Comparison of ENCODE assay signal across 19 cellular contexts in genomic region chr21:16912075-16912474, GRCh38.
DNase-seq lines count a peak whose midpoint lies in the region; ATAC-seq, FAIRE-seq and TF ChIP-seq lines count a peak whose summit lies in the region.
"Had no signal": no experiment of that assay in that cellular context is flagged by ENCODE, and none has a peak within 500 bp of the region (broad histone marks: within the 10 kb centered on the region; RNA-seq: fewer than 3 reads in every experiment).

No MANE protein-coding gene starts in this region.

- no peak overlapping the region for H3K4me3 ChIP-seq in HUES64 (ENCODE audit: low read length)
- H3K4me3 ChIP-seq in choroid plexus epithelial cell (ENCODE audit: low read depth, low read length) = no peak overlapping the region
- no peak overlapping the region for H3K4me3 ChIP-seq in left lung
- no peak overlapping the region for H3K4me3 ChIP-seq in CD4-positive, alpha-beta memory T cell (ENCODE audit: low read length in 2 of 2)
- H3K4me3 ChIP-seq: A549, heart right ventricle, skin epidermis, upper lobe of right lung had no signal

- no peak for FAIRE-seq in GM12892 (lab: Jason Lieb, UNC)
- FAIRE-seq: A549, G401.6, kidney had no signal

- no peak overlapping the region for H3K14ac ChIP-seq in H9 (ENCODE audit: insufficient read depth, low read length)

- H3K56ac ChIP-seq in H9 (ENCODE audit: insufficient read length, low read depth, low read length) = no peak overlapping the region

- no peak overlapping the region for H4K5ac ChIP-seq in H9 (ENCODE audit: insufficient read length, low read depth, low read length)

- H2BK20ac ChIP-seq in H9 (ENCODE audit: low read depth, low read length, poor library complexity, severe bottlenecking) = no peak overlapping the region

- H3K27ac ChIP-seq in HUES64 (ENCODE audit: low read depth, low read length) (peak overlapping the region; percentile 8; the same call in 1 of the 2 replicates), left lung (no peak overlapping the region), H9 (ENCODE audit: insufficient read length, low read depth, low read length) (no peak overlapping the region)
- no peak overlapping the region for H3K27ac ChIP-seq in CD4-positive, alpha-beta memory T cell (ENCODE audit: low read depth, low read length)
- H3K27ac ChIP-seq: A549, heart right ventricle, skin epidermis, upper lobe of right lung had no signal

- H3K36me3 Mint-ChIP-seq in H9 (ENCODE audit: insufficient read depth in 1 of 3, low read depth in 3 of 3) = peaks cover 0 to 21% (median 15%) of the 10 kb centered on the region in 3 experiments
- no peaks in the 10 kb centered on the region for H3K36me3 Mint-ChIP-seq in CD4-positive, alpha-beta memory T cell
- no peaks in the 10 kb centered on the region for H3K36me3 Mint-ChIP-seq in activated T-helper 17 cell treated with anti-CD3 and anti-CD28 coated beads, Interleukin-2, amount 50 U/mL, for 72 hours (ENCODE audit: low read depth)

- no peak overlapping the region for H2BK12ac ChIP-seq in H9 (ENCODE audit: insufficient read length, low read depth, low read length)

- H2AK5ac ChIP-seq in H9 (ENCODE audit: insufficient read length, low read length) = no peak overlapping the region

- H3K27me3 ChIP-seq in HUES64 (ENCODE audit: insufficient read depth, low read length) (no peaks in the 10 kb centered on the region), left lung (no peaks in the 10 kb centered on the region), H9 (ENCODE audit: insufficient read depth, low read length) (no peaks in the 10 kb centered on the region)
- H3K27me3 ChIP-seq in CD4-positive, alpha-beta memory T cell (ENCODE audit: insufficient read depth, low read length) = no peaks in the 10 kb centered on the region
- H3K27me3 ChIP-seq: heart right ventricle, upper lobe of right lung had no signal

- TF ChIP-seq POLR2A in GM12892 (IDR thresholded peaks at IDR 0.05; ENCODE audit: low read depth, low read length) = no peak

- H2AFZ ChIP-seq in H9 (ENCODE audit: low read length) = no peak overlapping the region

- no peaks in the 10 kb centered on the region for H4K20me1 ChIP-seq in H9 (ENCODE audit: control insufficient read depth, insufficient read depth, insufficient read length)

- no peak overlapping the region for H3T11ph ChIP-seq in H9 (ENCODE audit: low read length)

- H3K9me3 Mint-ChIP-seq in H9 = peaks cover 0 to 9% of the 10 kb centered on the region in 2 experiments; a peak in 4 of 5 replicates
- peaks cover 0 to 18% (median 5%) of the 10 kb centered on the region in 8 donors for H3K9me3 Mint-ChIP-seq in CD4-positive, alpha-beta memory T cell
- peaks cover 4% of the 10 kb centered on the region for H3K9me3 Mint-ChIP-seq in activated T-helper 17 cell treated with anti-CD3 and anti-CD28 coated beads, Interleukin-2, amount 50 U/mL, for 72 hours

- no peak overlapping the region for H3K27ac Mint-ChIP-seq in H9
- H3K27ac Mint-ChIP-seq in CD4-positive, alpha-beta memory T cell = no peak overlapping the region
- no peak overlapping the region for H3K27ac Mint-ChIP-seq in activated T-helper 17 cell treated with anti-CD3 and anti-CD28 coated beads, Interleukin-2, amount 50 U/mL, for 72 hours
- H3K27ac Mint-ChIP-seq: activated naive CD4-positive, alpha-beta T cell treated with anti-CD3 and anti-CD28 coated beads, Interleukin-2, amount 50 U/mL, for 72 hours had no signal

- CTCF ChIA-PET in CD4-positive, alpha-beta memory T cell (lab: Charles Lee; ENCODE audit: partially characterized antibody) = no interaction called here

- no peak overlapping the region for H3K18ac ChIP-seq in H9 (ENCODE audit: insufficient read length, low read depth, low read length)

- POLR2A ChIA-PET in CD4-positive, alpha-beta memory T cell (lab: Charles Lee; ENCODE audit: partially characterized antibody) = no interaction called here

- intact Hi-C loops in left lung (cut with DNase I) = no loop called here
- intact Hi-C loops in CD4-positive, alpha-beta memory T cell (cut with micrococcal nuclease) = no loop called here

- peak; percentile 18 for ATAC-seq in left lung
- no peak for ATAC-seq in activated T-helper 17 cell treated with anti-CD3 and anti-CD28 coated beads, Interleukin-2, amount 50 U/mL, for 72 hours (replicated peaks)
- ATAC-seq: A549; activated naive CD4-positive, alpha-beta T cell treated with anti-CD3 and anti-CD28 coated beads, Interleukin-2, amount 50 U/mL, for 72 hours; heart right ventricle; upper lobe of right lung had no signal

- DNase-seq in AG08395 (ENCODE audit: low spot score) (peak; percentile 50), choroid plexus epithelial cell (ENCODE audit: low read depth) (peak; percentile 20), left lung (no peak), GM12892 (ENCODE audit: insufficient read length) (no peak), H9 (no peak)
- DNase-seq in CD4-positive, alpha-beta memory T cell = no peak
- DNase-seq: activated CD4-positive, alpha-beta T cell treated with anti-CD3 and anti-CD28 coated beads, Interleukin-2, amount 50 U/mL, for 1 hour; heart right ventricle; kidney; NCI-H1417 treated with DMSO at 0.1 percent for 48 hours; nucleus accumbens; SIG-M5; upper lobe of right lung had no signal

- WGBS in HUES64 = 15% methylated on average over 1 of the region's 2 CpGs
- WGBS in H9 (ENCODE audit: extremely low coverage, insufficient read length, low lambda C conversion rate) = no CpG with 5 or more reads among the region's 2 CpGs

- peaks cover 5 to 9% of the 10 kb centered on the region in 2 experiments; a peak in 3 of 4 replicates for H3K4me1 Mint-ChIP-seq in H9
- H3K4me1 Mint-ChIP-seq in CD4-positive, alpha-beta memory T cell = peaks cover 0 to 3% (median 0%) of the 10 kb centered on the region in 4 donors
- H3K4me1 Mint-ChIP-seq in activated T-helper 17 cell treated with anti-CD3 and anti-CD28 coated beads, Interleukin-2, amount 50 U/mL, for 72 hours = no peaks in the 10 kb centered on the region

- H4K8ac ChIP-seq in H9 (replicated peaks; ENCODE audit: insufficient read length, low read depth, low read length) = no peak overlapping the region

- H3K9me3 ChIP-seq in HUES64 (ENCODE audit: insufficient read depth, low read depth, low read length) (no peaks in the 10 kb centered on the region), left lung (no peaks in the 10 kb centered on the region), H9 (ENCODE audit: control insufficient read depth, low read depth, low read length) (no peaks in the 10 kb centered on the region)
- no peaks in the 10 kb centered on the region for H3K9me3 ChIP-seq in CD4-positive, alpha-beta memory T cell (ENCODE audit: control insufficient read depth in 1 of 2, low read length in 2 of 2)
- H3K9me3 ChIP-seq: A549, upper lobe of right lung had no signal

- H3K4me1 ChIP-seq in HUES64 (ENCODE audit: insufficient read depth, low read length) (peaks cover 9% of the 10 kb centered on the region; the same call in 1 of the 2 replicates), left lung (no peaks in the 10 kb centered on the region), H9 (ENCODE audit: insufficient read depth, low read length) (no peaks in the 10 kb centered on the region)
- H3K4me1 ChIP-seq in CD4-positive, alpha-beta memory T cell (ENCODE audit: insufficient read depth, low read length) = no peaks in the 10 kb centered on the region
- H3K4me1 ChIP-seq: A549, upper lobe of right lung had no signal

- no peak overlapping the region for H2BK120ac ChIP-seq in H9 (ENCODE audit: low read depth, low read length, poor library complexity, severe bottlenecking)

- TF ChIP-seq CTCF in choroid plexus epithelial cell (conservative IDR thresholded peaks at IDR 0.05; ENCODE audit: low read depth, low read length) (no peak), left lung (IDR thresholded peaks at IDR 0.05) (no peak), H9 (conservative IDR thresholded peaks at IDR 0.05) (no peak)

- H3K9ac ChIP-seq in HUES64 (ENCODE audit: low read depth, low read length) (no peak overlapping the region), H9 (ENCODE audit: extremely low read depth, insufficient read length, low read length) (no peak overlapping the region)

- H3K36me3 ChIP-seq in HUES64 (ENCODE audit: insufficient read depth, low read length) (no peaks in the 10 kb centered on the region), left lung (no peaks in the 10 kb centered on the region)
- no peaks in the 10 kb centered on the region for H3K36me3 ChIP-seq in CD4-positive, alpha-beta memory T cell (ENCODE audit: insufficient read depth, low read length)
- H3K36me3 ChIP-seq: heart right ventricle, upper lobe of right lung had no signal

- no peak overlapping the region for H2BK15ac ChIP-seq in H9 (ENCODE audit: low read depth, low read length)

- H2BK5ac ChIP-seq in H9 (ENCODE audit: insufficient read length, low read length) = no peak overlapping the region

- no peaks in the 10 kb centered on the region for H3K23me2 ChIP-seq in H9 (ENCODE audit: insufficient read length, low read depth, low read length, poor library complexity, severe bottlenecking)

- no peak overlapping the region for H3K4me2 ChIP-seq in H9 (ENCODE audit: insufficient read depth, insufficient read length, low read length)
- H3K4me2 ChIP-seq: A549 had no signal

- H4K91ac ChIP-seq in H9 (ENCODE audit: insufficient read length, low read depth, low read length) = no peak overlapping the region

- H3K23ac ChIP-seq in H9 (ENCODE audit: insufficient read length, low read depth, low read length) = no peak overlapping the region

- H3K79me2 ChIP-seq in H9 (ENCODE audit: insufficient read depth, low read length) = no peaks in the 10 kb centered on the region

- H3K79me1 ChIP-seq in H9 (ENCODE audit: insufficient read depth, low read depth, low read length, poor library complexity, severe bottlenecking) = no peaks in the 10 kb centered on the region

- no peak overlapping the region for H3K4ac ChIP-seq in H9 (ENCODE audit: low read depth, low read length)

- H3K27me3 Mint-ChIP-seq in H9 (ENCODE audit: low read depth) = peaks cover 2% of the 10 kb centered on the region; the same call in 1 of the 2 replicates
- H3K27me3 Mint-ChIP-seq in CD4-positive, alpha-beta memory T cell = no peaks in the 10 kb centered on the region
- no peaks in the 10 kb centered on the region for H3K27me3 Mint-ChIP-seq in activated T-helper 17 cell treated with anti-CD3 and anti-CD28 coated beads, Interleukin-2, amount 50 U/mL, for 72 hours

- no peak overlapping the region for H3K4me3 Mint-ChIP-seq in H9
- no peak overlapping the region for H3K4me3 Mint-ChIP-seq in CD4-positive, alpha-beta memory T cell
- no peak overlapping the region for H3K4me3 Mint-ChIP-seq in activated T-helper 17 cell treated with anti-CD3 and anti-CD28 coated beads, Interleukin-2, amount 50 U/mL, for 72 hours

Comparison
In these comparisons a context has a peak if more than half of its experiments do, and no peak if none do; other contexts are left out.
1. DNase-seq: peak in AG08395 (single experiment) and choroid plexus epithelial cell (single experiment); none in left lung (0 of 2), GM12892 (single experiment), H9 (single experiment) and CD4-positive, alpha-beta memory T cell (0 of 5).